In genomic region chr7:108188724-108189123, GRCh38 we compare ENCODE assay signal across 9 cellular contexts. TPM values are rescaled to one million over a fixed set of nuclear protein-coding genes. Genes with fewer than 3 reads are reported as not detected.
"Had no signal": no experiment of that assay in that cellular context is flagged by ENCODE, and none has a peak within 500 bp of the region (broad histone marks: within the 10 kb centered on the region; RNA-seq: fewer than 3 reads in every experiment).

No MANE protein-coding gene starts in this region.

- H3K4me1 ChIP-seq: HAP-1 had no signal

- DNase-seq: H7, HFFc6 had no signal

- H3K4me3 ChIP-seq: GM23338, HAP-1 had no signal

- H3K27ac ChIP-seq: HL-60 had no signal

- ATAC-seq: GM23338, HCT116, HepG2 had no signal

- H3K36me3 ChIP-seq: HAP-1 had no signal

- H3K9me3 ChIP-seq: HAP-1 had no signal

RNA-seq across cellular contexts. Expression of gene LAMB4, which starts 58.6 kb away (rescaled TPM):
- total RNA-seq: GM23338, H1, H7, HepG2 had no signal
- polyA plus RNA-seq: GM23338, H1, IgD-negative memory B cell had no signal
